In genomic region chr3:36097180-36097579, GRCh38 we compare ENCODE assay signal across 24 cellular contexts.
"Had no signal": no experiment of that assay in that cellular context is flagged by ENCODE, and none has a peak within 500 bp of the region (broad histone marks: within the 10 kb centered on the region; RNA-seq: fewer than 3 reads in every experiment).

No MANE protein-coding gene starts in this region.

- FAIRE-seq: HTR-8/SVneo had no signal

- H3K36me3 ChIP-seq: Peyer's patch had no signal

- H2AFZ ChIP-seq: PC-9 had no signal

- H3K4me1 ChIP-seq: Peyer's patch had no signal

- H3K9me3 ChIP-seq: Peyer's patch had no signal

- DNase-seq: KBM-7, NCI-H1092, NCI-H1105 treated with DMSO at 0.1 percent for 48 hours, NCI-H1417 treated with DMSO at 0.1 percent for 48 hours, NCI-H146, NCI-H1694 treated with DMSO at 0.1 percent for 48 hours, NCI-H1930, NCI-H2081, NCI-H2171, NCI-H226, NCI-H446, NCI-H510A, NCI-H524 treated with DMSO at 0.1 percent for 48 hours, NCI-H69, NCI-H774, OCI-M1, PC-9, Peyer's patch, SIG-M5, T-helper 1 cell, T-helper 17 cell had no signal

- H3K4me2 ChIP-seq: PC-9 had no signal

- H3K27me3 ChIP-seq: Peyer's patch had no signal

- H3K27ac ChIP-seq: HL-60, PC-9, Peyer's patch had no signal

- ATAC-seq: Right ventricle myocardium inferior, T-helper 17 cell had no signal

- H3K4me3 ChIP-seq: PC-9, Peyer's patch had no signal
